4 cellular contexts compared by ENCODE assay signal in the genomic region with DNA sequence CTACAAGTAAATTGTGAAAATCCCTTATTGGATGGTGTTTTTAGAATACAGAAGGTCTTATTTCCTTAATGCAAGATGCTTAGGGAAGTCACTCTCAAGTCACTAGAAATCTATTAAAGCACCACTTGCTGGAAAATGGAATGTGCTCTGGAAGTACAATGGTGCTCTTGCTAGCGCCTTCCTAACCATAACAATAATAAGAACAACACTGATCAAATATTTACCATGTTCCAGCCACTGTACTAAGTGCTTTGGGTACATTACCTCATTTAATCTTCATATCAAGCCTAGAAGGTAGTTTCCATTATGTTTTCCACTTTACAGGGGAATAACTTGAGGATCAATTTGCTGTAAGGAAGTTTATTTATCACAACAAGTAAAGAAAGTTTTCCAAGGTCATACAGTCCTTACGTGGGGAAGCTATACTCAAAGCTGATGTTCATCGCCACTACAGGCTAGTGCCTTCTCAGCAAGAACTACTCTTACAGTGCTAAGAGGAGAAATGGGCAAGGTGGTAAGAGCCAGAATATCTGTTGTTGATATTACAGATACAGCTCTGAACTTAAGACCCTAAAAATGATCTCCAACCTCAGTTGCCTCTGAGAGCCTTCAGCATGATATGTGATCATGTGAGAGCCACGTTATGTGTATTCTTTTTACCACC. TPM values are rescaled to one million over a fixed set of nuclear protein-coding genes. Genes with fewer than 3 reads are reported as not detected.
"Had no signal": no experiment of that assay in that cellular context is flagged by ENCODE, and none has a peak within 500 bp of the region (broad histone marks: within the 10 kb centered on the region; RNA-seq: fewer than 3 reads in every experiment).

No MANE protein-coding gene starts in this region.

RNA-seq across cellular contexts. Expression of a gene that starts 22.1 kb away (rescaled TPM):
- total RNA-seq: HepG2, HT-29, HT1080, IMR-90 had no signal
- polyA plus RNA-seq: HepG2, IMR-90 had no signal
